In the genomic region with DNA sequence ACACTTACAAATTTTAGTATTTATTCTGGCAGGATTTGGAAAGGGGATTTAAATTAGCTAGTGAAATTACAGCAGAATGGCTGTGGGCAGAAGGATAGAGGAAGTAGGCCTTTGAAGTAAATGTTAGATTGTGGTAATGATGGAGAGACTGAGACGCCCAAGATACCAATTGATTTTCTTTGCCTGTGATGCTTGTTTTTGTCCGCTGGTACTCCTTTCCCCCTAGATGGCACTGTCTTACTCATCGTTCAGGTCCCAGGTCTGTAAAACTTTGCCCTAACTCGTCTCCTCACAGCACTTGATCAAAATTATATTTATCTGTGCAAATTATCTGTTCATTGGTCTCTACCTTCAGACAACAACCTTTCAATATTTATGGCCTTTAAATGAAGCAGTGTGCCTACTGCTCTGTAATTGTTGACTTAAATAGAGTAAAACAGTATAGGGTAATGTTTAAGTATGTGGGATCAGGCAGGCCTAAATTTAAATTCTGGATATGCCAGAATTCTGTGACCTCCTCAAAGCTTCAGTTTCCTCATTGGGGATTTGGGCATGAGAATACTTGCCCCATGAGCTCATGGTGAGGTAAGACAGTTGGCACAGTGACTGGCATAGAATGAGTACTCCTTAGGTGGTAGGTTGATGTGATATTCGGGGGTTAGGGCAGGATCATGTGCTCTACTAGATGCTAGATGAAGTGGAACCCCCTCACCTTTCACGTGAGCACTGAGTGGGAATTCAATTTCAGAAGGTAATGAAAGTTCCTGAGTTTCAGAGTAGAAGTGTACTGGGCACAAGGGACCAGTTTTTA, we compare ENCODE assay signal across 8 cellular contexts. TPM values are rescaled to one million over a fixed set of nuclear protein-coding genes. Genes with fewer than 3 reads are reported as not detected.
DNase-seq lines count a peak whose midpoint lies in the region; ATAC-seq and TF ChIP-seq lines count a peak whose summit lies in the region.

No MANE protein-coding gene starts in this region.

- intact Hi-C loops in activated B cell treated with CpG ODN at 0.5 μM for 24 hours (cut with micrococcal nuclease), result loop anchor here (1.0 to 10.0 kb wide), 8 partner anchors 15 to 598 kb away; partner anchors contain the start of genes ARL8B and EDEM1

- peak overlapping the region; percentile 83 for H3K27ac Mint-ChIP-seq in activated B cell treated with CpG ODN at 0.5 μM for 24 hours

- peak; percentile 29 for TF ChIP-seq CTCF in activated B cell treated with CpG ODN at 0.5 μM for 24 hours (IDR thresholded peaks at IDR 0.05)

- peaks cover 78% of the 10 kb centered on the region for H3K4me1 Mint-ChIP-seq in activated B cell treated with CpG ODN at 0.5 μM for 24 hours

- H3K9me3 Mint-ChIP-seq in activated B cell treated with CpG ODN at 0.5 μM for 24 hours, result peaks cover 2% of the 10 kb centered on the region

- POLR2A ChIA-PET in activated B cell treated with CpG ODN at 0.5 μM for 24 hours (lab: Charles Lee), result interaction anchor here (1.0 to 5.7 kb wide), 7 partner anchors 12 to 68 kb away, joined by 3 to 55 read pairs (median 4); partner anchors contain the start of gene EDEM1

- H3K4me3 Mint-ChIP-seq in activated B cell treated with CpG ODN at 0.5 μM for 24 hours, result peak overlapping the region; percentile 40

- H3K27me3 Mint-ChIP-seq in activated B cell treated with CpG ODN at 0.5 μM for 24 hours, result no peaks in the 10 kb centered on the region

- CTCF ChIA-PET in activated B cell treated with CpG ODN at 0.5 μM for 24 hours (lab: Charles Lee), result interaction anchor here (0.9 to 1.9 kb wide), 11 partner anchors 11 to 162 kb away, joined by 3 to 8 read pairs (median 4); no protein-coding TSS in a partner anchor

- DNase-seq in activated naive CD4-positive, alpha-beta T cell treated with Interleukin-2 at 50 U/mL for 16 hours, result peak; percentile 17
- DNase-seq in activated naive CD4-positive, alpha-beta T cell (lab: John Stamatoyannopoulos, UW), result no peak
- DNase-seq in Jurkat, Clone E6-1 (ENCODE audit: low read depth, low spot score), result peak; percentile 77
- DNase-seq in activated B cell treated with CpG ODN at 0.5 μM for 24 hours (no peak), glomerular visceral epithelial cell (ENCODE audit: extremely low spot score) (peak; percentile 38), HK-2 (ENCODE audit: unreplicated experiment) (no peak), amniotic stem cell (lab: John Stamatoyannopoulos, UW) (no peak)

- ATAC-seq in GM21825 (IDR thresholded peaks at IDR 0.05; ENCODE audit: unreplicated experiment) (peak; percentile 73), activated B cell treated with CpG ODN at 0.5 μM for 24 hours (ENCODE audit: low read depth) (peak; percentile 70)

- no peak overlapping the region for H3K4me3 ChIP-seq in Jurkat, Clone E6-1 (ENCODE audit: low read length)

- H3K36me3 Mint-ChIP-seq in activated B cell treated with CpG ODN at 0.5 μM for 24 hours (ENCODE audit: low read depth), result peaks cover 22% of the 10 kb centered on the region

RNA-seq across cellular contexts. Expression of gene ARL8B, which starts 14.7 kb away (rescaled TPM):
- 29.9 TPM for polyA plus RNA-seq in Jurkat, Clone E6-1 (2012; ENCODE audit: insufficient read depth, insufficient read length)
- 57.9 and 62.6 TPM in 2 replicates for total RNA-seq in activated B cell treated with CpG ODN at 0.5 μM for 24 hours

RNA-seq across cellular contexts. Expression of gene EDEM1, which starts 50.7 kb away (rescaled TPM):
- polyA plus RNA-seq in Jurkat, Clone E6-1 (2012; ENCODE audit: insufficient read depth, insufficient read length), result 26.4 TPM
- total RNA-seq in activated B cell treated with CpG ODN at 0.5 μM for 24 hours, result 171 and 185 TPM in 2 replicates

Comparison
In these comparisons a context has a peak if more than half of its experiments do, and no peak if none do; other contexts are left out.
1. DNase-seq: peak in activated naive CD4-positive, alpha-beta T cell treated with Interleukin-2 at 50 U/mL for 16 hours (single experiment), Jurkat, Clone E6-1 (single experiment) and glomerular visceral epithelial cell (single experiment); none in activated naive CD4-positive, alpha-beta T cell (0 of 4), activated B cell treated with CpG ODN at 0.5 μM for 24 hours (single experiment), HK-2 (single experiment) and amniotic stem cell (single experiment).